ENCODE assay signal across 13 cellular contexts in the genomic region with DNA sequence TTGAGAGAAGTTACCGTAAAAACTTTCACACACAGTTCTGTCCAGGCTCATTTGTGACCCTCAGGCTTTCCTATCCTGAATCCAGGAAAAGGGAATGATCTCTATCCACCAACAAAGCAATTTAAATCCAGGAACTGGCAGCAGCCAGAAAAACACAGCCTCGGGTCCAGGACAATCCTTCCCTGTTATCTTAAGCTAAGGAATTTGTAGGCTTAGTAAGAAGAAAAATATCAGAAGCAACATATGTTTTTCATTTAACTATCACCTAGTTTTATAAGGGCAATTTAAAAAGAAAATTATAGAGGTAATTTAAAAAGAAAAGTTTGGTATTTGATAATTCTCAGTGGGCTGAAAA. TPM values are rescaled to one million over a fixed set of nuclear protein-coding genes. Genes with fewer than 3 reads are reported as not detected.
DNase-seq lines count a peak whose midpoint lies in the region; TF ChIP-seq lines count a peak whose summit lies in the region.
"Had no signal": no experiment of that assay in that cellular context is flagged by ENCODE, and none has a peak within 500 bp of the region (broad histone marks: within the 10 kb centered on the region; RNA-seq: fewer than 3 reads in every experiment).

No MANE protein-coding gene starts in this region.

- H3K9me3 ChIP-seq in BLaER1 (no peaks in the 10 kb centered on the region), osteoblast (ENCODE audit: low read depth, low read length) (no peaks in the 10 kb centered on the region)

- no peaks in the 10 kb centered on the region for H4K20me1 ChIP-seq in BLaER1
- no peaks in the 10 kb centered on the region for H4K20me1 ChIP-seq in osteoblast (ENCODE audit: insufficient read depth, low read length)

- DNase-seq in amniotic stem cell (lab: John Stamatoyannopoulos, UW): peak; percentile 43
- DNase-seq in fibroblast of villous mesenchyme (ENCODE audit: low read depth): peak; percentile 52
- DNase-seq in osteoblast (ENCODE audit: insufficient read length, low spot score, missing footprints): peak; percentile 84
- no peak for DNase-seq in activated CD4-positive, CD25-positive, alpha-beta regulatory T cell treated with anti-CD3 and anti-CD28 coated beads, Interleukin-2, amount 50 U/mL, for 72 hours
- no peak for DNase-seq in COR-L47 (lab: John Stamatoyannopoulos, UW)
- no peak for DNase-seq in T-helper 2 cell
- DNase-seq in DMS 273 (lab: John Stamatoyannopoulos, UW; ENCODE audit: unreplicated experiment): no peak
- DNase-seq: activated CD4-positive, alpha-beta T cell treated with anti-CD3 and anti-CD28 coated beads, Interleukin-2, amount 50 U/mL, for 4 hours; natural killer cell; NCI-H2171; SHP77 treated with DMSO at 0.1 percent for 48 hours had no signal

- H3K36me3 ChIP-seq in BLaER1: peaks cover 26% of the 10 kb centered on the region
- peaks cover 16% of the 10 kb centered on the region for H3K36me3 ChIP-seq in osteoblast (ENCODE audit: insufficient read depth, low read length)

- TF ChIP-seq CTCF in fibroblast of villous mesenchyme (IDR thresholded peaks at IDR 0.05; ENCODE audit: insufficient read depth, low read depth, low read length): no peak
- TF ChIP-seq CTCF in osteoblast (IDR thresholded peaks at IDR 0.05; ENCODE audit: extremely low read depth, low read depth, low read length): no peak

- H3K9ac ChIP-seq in BLaER1: peak overlapping the region; percentile 67

- H3K4me2 ChIP-seq in BLaER1 (peak overlapping the region; percentile 73), osteoblast (ENCODE audit: insufficient read depth, low read length) (peak overlapping the region; percentile 51)

- H3K27ac ChIP-seq in BLaER1: peak overlapping the region; percentile 91
- peak overlapping the region; percentile 81 for H3K27ac ChIP-seq in osteoblast (ENCODE audit: low read depth, low read length)

- no peak overlapping the region for H2AFZ ChIP-seq in osteoblast (ENCODE audit: low read length)

- H3K4me3 ChIP-seq in BLaER1: no peak overlapping the region
- H3K4me3 ChIP-seq in fibroblast of villous mesenchyme (ENCODE audit: low read depth, low read length): no peak overlapping the region
- H3K4me3 ChIP-seq in osteoblast (ENCODE audit: insufficient read depth, low read length): no peak overlapping the region

- H3K27me3 ChIP-seq in BLaER1 (no peaks in the 10 kb centered on the region), osteoblast (ENCODE audit: insufficient read depth, low read length) (no peaks in the 10 kb centered on the region)
- H3K27me3 ChIP-seq: BE2C had no signal

- peaks cover 48% of the 10 kb centered on the region for H3K79me2 ChIP-seq in osteoblast (ENCODE audit: insufficient read depth, low read length)

- H3K4me1 ChIP-seq in BLaER1: peaks cover 33% of the 10 kb centered on the region
- peaks cover 49% of the 10 kb centered on the region for H3K4me1 ChIP-seq in osteoblast (ENCODE audit: insufficient read depth, low read length)

RNA-seq across cellular contexts. Expression of a gene that starts 47.1 kb away (rescaled TPM):
- 38.0 and 45.8 TPM in 2 replicates for total RNA-seq in fibroblast of villous mesenchyme
- total RNA-seq in osteoblast: 17.7 and 20.6 TPM in 2 replicates

Comparison
In these comparisons a context has a peak if more than half of its experiments do, and no peak if none do; other contexts are left out.
1. DNase-seq: peak in amniotic stem cell (single experiment), fibroblast of villous mesenchyme (single experiment) and osteoblast (single experiment); none in activated CD4-positive, CD25-positive, alpha-beta regulatory T cell treated with anti-CD3 and anti-CD28 coated beads, Interleukin-2, amount 50 U/mL, for 72 hours (single experiment), COR-L47 (single experiment), T-helper 2 cell (0 of 5) and DMS 273 (single experiment).